In genomic region chr17:38881600-38882191, GRCh38 we compare ENCODE assay signal across 8 cellular contexts. TPM values are rescaled to one million over a fixed set of nuclear protein-coding genes. Genes with fewer than 3 reads are reported as not detected.
DNase-seq lines count a peak whose midpoint lies in the region; ATAC-seq lines count a peak whose summit lies in the region.

No MANE protein-coding gene starts in this region.

- H3K4me1 ChIP-seq in SJSA1 (replicated peaks): peaks cover 64% of the 10 kb centered on the region
- peaks cover 87% of the 10 kb centered on the region for H3K4me1 ChIP-seq in effector memory CD4-positive, alpha-beta T cell (ENCODE audit: control insufficient read depth, insufficient read depth, low read length, poor library complexity, severe bottlenecking)

- H3K36me3 Mint-ChIP-seq in naive B cell: peaks cover 0 to 8% of the 10 kb centered on the region in 2 donors

- H3K27ac Mint-ChIP-seq in naive B cell: peak overlapping the region in 4 of 6 donors; percentile 82 to 94 (median 87)

- peak overlapping the region; percentile 50 for H3K27ac ChIP-seq in SJSA1
- H3K27ac ChIP-seq in effector memory CD4-positive, alpha-beta T cell (ENCODE audit: insufficient read depth, low read length, poor library complexity, severe bottlenecking): peak overlapping the region; percentile 24

- DNase-seq in H4 (ENCODE audit: low spot score) (peak; percentile 57), SJSA1 (ENCODE audit: low read depth in 1 of 2, low spot score in 2 of 2) (peak; percentile 79 to 93), naive B cell (no peak), HPDE6-E6E7 (ENCODE audit: extremely low spot score) (no peak), GM19240 (ENCODE audit: insufficient read length, low spot score) (no peak)
- DNase-seq in effector memory CD4-positive, alpha-beta T cell: peak in 1 of 3 donors; percentile 27

- no peaks in the 10 kb centered on the region for H3K9me3 Mint-ChIP-seq in naive B cell

- peak overlapping the region in 3 of 8 donors; percentile 9 to 80 (median 51) for H3K4me3 Mint-ChIP-seq in naive B cell

- no peaks in the 10 kb centered on the region for H3K27me3 Mint-ChIP-seq in naive B cell

- H3K4me1 Mint-ChIP-seq in naive B cell: peaks cover 75 to 94% (median 79%) of the 10 kb centered on the region in 3 donors

- peaks cover 86% of the 10 kb centered on the region for H3K36me3 ChIP-seq in SJSA1
- peaks cover 26% of the 10 kb centered on the region for H3K36me3 ChIP-seq in effector memory CD4-positive, alpha-beta T cell (ENCODE audit: control insufficient read depth, insufficient read depth, low read length)

- ATAC-seq in naive B cell (ENCODE audit: low read depth in 2 of 2) (no peak), GM18517 (IDR thresholded peaks at IDR 0.05; ENCODE audit: unreplicated experiment) (no peak), GM18907 (IDR thresholded peaks at IDR 0.05; ENCODE audit: unreplicated experiment) (no peak)

- no peaks in the 10 kb centered on the region for H3K27me3 ChIP-seq in SJSA1 (replicated peaks)
- no peaks in the 10 kb centered on the region for H3K27me3 ChIP-seq in effector memory CD4-positive, alpha-beta T cell (replicated peaks; ENCODE audit: control insufficient read depth, insufficient read depth, low read length, poor library complexity, severe bottlenecking)

- H3K9me3 ChIP-seq in SJSA1 (replicated peaks): no peaks in the 10 kb centered on the region
- H3K9me3 ChIP-seq in effector memory CD4-positive, alpha-beta T cell (ENCODE audit: control insufficient read depth, low read length): no peaks in the 10 kb centered on the region

- H3K4me3 ChIP-seq in SJSA1: no peak overlapping the region
- H3K4me3 ChIP-seq in effector memory CD4-positive, alpha-beta T cell (ENCODE audit: insufficient read depth, low read depth, low read length, poor library complexity, severe bottlenecking): no peak overlapping the region

RNA-seq across cellular contexts. Expression of gene LASP1, which starts 11.8 kb away (rescaled TPM):
- 99.0 and 133 TPM in 2 replicates for total RNA-seq in H4 (2014; rRNA removed; shearing (Covaris generic))
- total RNA-seq in SJSA1 (2014; rRNA removed; shearing (Covaris generic)): 146 and 174 TPM in 2 replicates
- polyA plus RNA-seq in naive B cell (ENCODE audit: low read depth in 6 of 6): 10 to 100 TPM; 28.4 to 47.4 (median 41.8) TPM

RNA-seq across cellular contexts. Expression of gene RPL23, which starts 28.2 kb away (rescaled TPM):
- 1,542 and 1,557 TPM in 2 replicates for total RNA-seq in H4 (2014; rRNA removed; shearing (Covaris generic))
- total RNA-seq in SJSA1 (2014; rRNA removed; shearing (Covaris generic)): 817 and 952 TPM in 2 replicates
- 1,000 to 10,000 TPM in 5 of 6 donors, 100 to 1,000 TPM in 1; 798 to 1,720 (median 1,485) TPM for polyA plus RNA-seq in naive B cell (ENCODE audit: low read depth in 6 of 6)

RNA-seq across cellular contexts. Expression of gene CWC25, which starts 56.6 kb away (rescaled TPM):
- total RNA-seq in H4 (2014; rRNA removed; shearing (Covaris generic)): 5.2 and 8.1 TPM in 2 replicates
- total RNA-seq in SJSA1 (2014; rRNA removed; shearing (Covaris generic)): 6.6 and 11.3 TPM in 2 replicates
- polyA plus RNA-seq in naive B cell (ENCODE audit: low read depth in 6 of 6): 10 to 100 TPM in 4 of 6 donors, 1 to 10 TPM in 2; 9.2 to 13.4 (median 11.5) TPM

Comparison
In these comparisons a context has a peak if more than half of its experiments do, and no peak if none do; other contexts are left out.
1. DNase-seq: peak in H4 (single experiment) and SJSA1 (2 of 2); none in naive B cell (single experiment), HPDE6-E6E7 (single experiment) and GM19240 (single experiment).